Comparison of ENCODE assay signal across 9 cellular contexts in the genomic region with DNA sequence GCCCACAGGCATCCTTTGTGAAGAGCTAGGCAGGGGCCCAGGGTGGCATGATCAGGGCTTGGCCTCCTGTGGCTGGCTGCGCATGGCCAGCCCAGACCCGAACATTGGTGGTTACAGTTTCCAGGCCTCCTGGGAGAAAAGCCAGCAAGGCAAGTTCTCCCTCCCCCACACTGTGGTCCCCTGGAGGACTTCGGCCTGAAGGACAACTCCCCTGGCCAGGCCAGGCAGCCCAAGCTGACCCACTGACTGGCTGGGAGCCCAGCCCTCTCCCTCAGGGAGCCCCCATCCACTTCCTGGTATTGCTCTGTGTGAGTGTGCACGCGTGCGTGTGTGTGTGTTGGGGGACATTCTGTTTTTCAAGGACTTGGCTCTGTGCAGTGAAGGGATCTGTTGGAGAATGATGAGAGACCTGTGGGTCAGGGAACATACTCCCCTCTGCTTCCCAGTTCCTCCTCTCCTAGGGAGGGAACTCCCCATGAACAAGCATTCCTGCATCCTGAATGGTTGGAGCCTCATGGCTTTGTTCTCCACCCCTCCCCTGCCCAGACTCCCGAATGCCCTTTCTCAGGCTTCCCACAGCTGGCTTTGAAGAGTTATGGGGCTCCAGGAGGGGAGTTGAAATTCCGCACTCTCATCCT. TPM values are rescaled to one million over a fixed set of nuclear protein-coding genes. Genes with fewer than 3 reads are reported as not detected.
DNase-seq lines count a peak whose midpoint lies in the region; ATAC-seq and TF ChIP-seq lines count a peak whose summit lies in the region.
"Had no signal": no experiment of that assay in that cellular context is flagged by ENCODE, and none has a peak within 500 bp of the region (broad histone marks: within the 10 kb centered on the region; RNA-seq: fewer than 3 reads in every experiment).

No MANE protein-coding gene starts in this region.

- H3K79me2 ChIP-seq in ACC112 (ENCODE audit: control insufficient read depth, insufficient read depth, low read length, unreplicated experiment): peaks cover 5% of the 10 kb centered on the region

- no peak for TF ChIP-seq POLR2A in ovary (IDR thresholded peaks at IDR 0.05)

- no peak for ATAC-seq in HG03342 (IDR thresholded peaks at IDR 0.05; ENCODE audit: unreplicated experiment)
- ATAC-seq: A549 had no signal

- DNase-seq in brain pericyte (ENCODE audit: low read depth, low spot score): peak; percentile 99
- peak; percentile 94 for DNase-seq in left ventricle myocardium inferior
- peak; percentile 94 to 98 (median 96) for DNase-seq in ovary
- DNase-seq in HT-29 (ENCODE audit: low spot score): no peak
- no peak for DNase-seq in HuH-7.5 (ENCODE audit: low spot score)
- no peak for DNase-seq in activated CD4-positive, alpha-beta T cell treated with anti-CD3 and anti-CD28 coated beads for 4 hours

- no peak overlapping the region for H2AFZ ChIP-seq in ACC112 (ENCODE audit: low read length, unreplicated experiment)

- H3K27me3 ChIP-seq in ACC112 (ENCODE audit: insufficient read depth, low read length): no peaks in the 10 kb centered on the region
- no peaks in the 10 kb centered on the region for H3K27me3 ChIP-seq in left ventricle myocardium inferior (ENCODE audit: low read depth)
- no peaks in the 10 kb centered on the region for H3K27me3 ChIP-seq in ovary

- H3K4me3 ChIP-seq in ACC112 (ENCODE audit: low read depth, low read length) (no peak overlapping the region), left ventricle myocardium inferior (peak overlapping the region; percentile 1), ovary (no peak overlapping the region)
- H3K4me3 ChIP-seq: A549 had no signal

- no peaks in the 10 kb centered on the region; the same call in 1 of the 2 replicates for H3K36me3 ChIP-seq in ACC112 (ENCODE audit: insufficient read depth, low read length)
- H3K36me3 ChIP-seq in left ventricle myocardium inferior: no peaks in the 10 kb centered on the region
- no peaks in the 10 kb centered on the region for H3K36me3 ChIP-seq in ovary

- H3K9me3 ChIP-seq in left ventricle myocardium inferior (replicated peaks) (peaks cover 5% of the 10 kb centered on the region), ovary (no peaks in the 10 kb centered on the region)

- peaks cover 70% of the 10 kb centered on the region for H3K4me1 ChIP-seq in ACC112 (ENCODE audit: control insufficient read depth, insufficient read depth, low read length, unreplicated experiment)
- peaks cover 78% of the 10 kb centered on the region for H3K4me1 ChIP-seq in left ventricle myocardium inferior
- H3K4me1 ChIP-seq in ovary (ENCODE audit: insufficient read depth): peaks cover 22% of the 10 kb centered on the region
- H3K4me1 ChIP-seq: A549 had no signal

- intact Hi-C loops in left ventricle myocardium inferior (cut with micrococcal nuclease) (no loop called here), ovary (cut with DNase I) (no loop called here)

- peak; percentile 91 for TF ChIP-seq EP300 in ovary (IDR thresholded peaks at IDR 0.05)

- H3K27ac ChIP-seq in ACC112 (ENCODE audit: low read depth, low read length) (peak overlapping the region; percentile 91), left ventricle myocardium inferior (replicated peaks) (peak overlapping the region; percentile 87), ovary (peak overlapping the region in 1 of 2 donors; percentile 83)
- H3K27ac ChIP-seq: A549 had no signal

- TF ChIP-seq CTCF in left ventricle myocardium inferior (IDR thresholded peaks at IDR 0.05; ENCODE audit: borderline replicate concordance) (no peak), ovary (IDR thresholded peaks at IDR 0.05) (peak in 2 of 3 donors; percentile 7 to 38)

- 4 to 17% (median 6%) methylated on average over 8 of the region's 8 CpGs for WGBS in ovary, 3 donors

RNA-seq across cellular contexts. Expression of a gene that starts 29.5 kb away (rescaled TPM):
- total RNA-seq in left ventricle myocardium inferior: 5.0 TPM
- total RNA-seq in ovary: 10 to 100 TPM in 6 of 7 donors, 1 to 10 TPM in 1; 7.5 to 61.0 (median 22.8) TPM
- polyA plus RNA-seq in ovary: 10 to 100 TPM; 11.3 to 12.4 TPM
- not detected in 2 replicates for total RNA-seq in HT-29 (2014; rRNA removed; shearing (Covaris generic))

Comparison
In these comparisons a context has a peak if more than half of its experiments do, and no peak if none do; other contexts are left out.
1. DNase-seq: peak in brain pericyte (single experiment), left ventricle myocardium inferior (single experiment) and ovary (5 of 5); none in HT-29 (single experiment), HuH-7.5 (single experiment) and activated CD4-positive, alpha-beta T cell treated with anti-CD3 and anti-CD28 coated beads for 4 hours (0 of 2).